Comparison of ENCODE assay signal across 8 cellular contexts in the genomic region with DNA sequence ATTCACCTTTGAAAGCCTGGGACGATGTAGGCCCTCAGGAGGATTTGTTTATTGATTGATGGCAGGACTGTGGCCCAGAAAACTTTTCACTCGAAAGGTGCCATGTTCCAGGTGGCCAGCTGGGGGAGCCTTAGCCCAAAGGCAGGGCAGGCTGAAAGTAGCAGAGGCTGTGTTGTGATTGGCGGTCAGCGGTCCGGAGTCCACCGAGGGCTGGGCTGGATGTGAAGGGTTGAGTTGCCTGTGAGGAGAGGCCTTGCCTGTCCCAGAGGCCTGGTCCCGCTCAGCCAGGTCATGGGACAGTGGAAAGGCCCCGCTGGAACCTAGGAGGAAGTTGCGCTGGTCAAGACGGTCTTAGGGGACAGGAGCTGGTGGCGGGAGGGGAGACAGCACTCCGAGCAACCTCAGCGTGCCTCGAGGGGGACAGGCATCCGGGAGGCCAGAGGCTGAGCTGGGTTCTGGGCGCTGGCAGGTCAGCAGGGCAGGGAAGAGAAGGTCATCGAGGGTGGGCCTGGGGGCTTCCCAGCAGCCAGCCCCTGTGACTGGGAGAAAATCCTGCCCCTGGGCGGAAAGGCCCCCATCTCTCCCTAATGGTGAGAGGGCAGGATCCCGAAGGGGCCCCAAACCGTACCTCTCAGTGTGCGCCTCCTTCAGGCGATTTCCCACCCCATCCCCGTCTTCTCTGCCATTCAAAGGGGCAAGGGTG. TPM values are rescaled to one million over a fixed set of nuclear protein-coding genes. Genes with fewer than 3 reads are reported as not detected.
DNase-seq lines count a peak whose midpoint lies in the region; ATAC-seq and TF ChIP-seq lines count a peak whose summit lies in the region.

No MANE protein-coding gene starts in this region.

- DNase-seq in 8988T (peak; percentile 62), GM12864 (ENCODE audit: low read depth) (peak; percentile 29), NOMO-1 treated with DMSO at 0.1 percent for 48 hours (lab: John Stamatoyannopoulos, UW; ENCODE audit: unreplicated experiment) (peak; percentile 43), left ventricle myocardium superior (peak; percentile 36), medulla oblongata (ENCODE audit: extremely low spot score) (no peak)
- DNase-seq in activated T-cell treated with anti-CD3 and anti-CD28 coated beads, Interleukin-2, amount 50 U/mL, for 48 hours, result peak; percentile 73 to 75
- DNase-seq in stimulated activated CD4-positive, alpha-beta T cell treated with anti-CD3 and anti-CD28 coated beads, Interleukin-4, amount 100 ng/mL, for 24 hours, result peak; percentile 50

- intact Hi-C loops in left ventricle myocardium superior (cut with micrococcal nuclease), result no loop called here

- H3K4me3 ChIP-seq in GM12864 (ENCODE audit: low read depth, low read length), result no peak overlapping the region

- peak; percentile 89 for TF ChIP-seq CTCF in GM12864 (IDR thresholded peaks at IDR 0.05; ENCODE audit: low read depth, low read length, missing control alignments)

- peak; percentile 71 for ATAC-seq in HG02798 (IDR thresholded peaks at IDR 0.05; ENCODE audit: poor library complexity, unreplicated experiment)
- ATAC-seq in left ventricle myocardium superior, result peak; percentile 32

RNA-seq across cellular contexts. Expression of gene CMA1, which starts 26.3 kb away (rescaled TPM):
- 0.47 TPM for total RNA-seq in left ventricle myocardium superior

RNA-seq across cellular contexts. Expression of gene SDR39U1, which starts 39.2 kb away (rescaled TPM):
- 86.8 TPM for total RNA-seq in left ventricle myocardium superior

RNA-seq across cellular contexts. Expression of gene KHNYN, which starts 52.0 kb away (rescaled TPM):
- total RNA-seq in left ventricle myocardium superior, result 25.1 TPM

RNA-seq across cellular contexts. Expression of gene CBLN3, which starts 52.3 kb away (rescaled TPM):
- 2.3 TPM for total RNA-seq in left ventricle myocardium superior
